11 cellular contexts compared by ENCODE assay signal in the genomic region with DNA sequence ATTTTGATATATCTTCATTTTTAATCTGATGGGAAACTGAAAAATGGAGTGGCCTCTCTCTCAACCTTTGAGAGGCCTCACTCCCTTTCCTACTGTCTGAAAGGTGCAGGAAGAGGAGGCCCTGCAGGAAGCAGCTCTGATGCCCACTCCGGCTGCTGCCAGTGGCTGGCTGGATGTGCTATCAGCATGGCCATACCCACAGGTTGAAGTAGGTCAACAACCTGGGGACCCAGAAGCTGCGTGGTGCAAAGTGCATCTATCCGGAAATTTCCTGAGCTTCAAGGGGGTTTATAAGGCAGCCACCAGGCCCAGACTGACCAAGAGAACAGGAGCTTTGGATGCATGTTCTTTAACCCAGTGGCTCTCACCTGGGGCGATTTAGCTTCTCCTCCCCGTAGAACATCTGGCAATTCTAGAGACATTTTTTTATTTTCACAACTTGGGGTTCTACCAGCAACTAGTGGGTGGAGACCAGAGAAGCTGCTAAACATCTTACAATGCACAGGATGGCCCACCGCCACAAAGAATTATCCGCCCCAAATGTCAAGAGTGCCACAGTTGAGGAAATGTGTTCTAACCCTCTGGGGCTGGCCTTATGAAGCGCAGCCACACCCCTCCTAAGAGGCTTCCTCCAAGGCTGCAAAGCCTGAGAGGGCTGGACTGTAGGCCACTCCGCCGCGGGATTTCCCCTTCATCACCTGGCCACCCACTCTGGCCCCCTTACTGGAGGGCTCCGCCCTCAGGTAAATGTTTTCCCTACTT. TPM values are rescaled to one million over a fixed set of nuclear protein-coding genes. Genes with fewer than 3 reads are reported as not detected.
DNase-seq lines count a peak whose midpoint lies in the region; ATAC-seq and TF ChIP-seq lines count a peak whose summit lies in the region.
"Had no signal": no experiment of that assay in that cellular context is flagged by ENCODE, and none has a peak within 500 bp of the region (broad histone marks: within the 10 kb centered on the region; RNA-seq: fewer than 3 reads in every experiment).

No MANE protein-coding gene starts in this region.

- no peak overlapping the region for H3K4me3 ChIP-seq in GM23248

- no peaks in the 10 kb centered on the region for H3K4me1 ChIP-seq in GM23248 (ENCODE audit: insufficient read depth)

- no peaks in the 10 kb centered on the region for H3K9me3 ChIP-seq in GM23248 (ENCODE audit: low read depth)

- no peak for TF ChIP-seq CTCF in GM10248 (IDR thresholded peaks at IDR 0.05; ENCODE audit: control extremely low read depth, extremely low read depth, low read depth, missing control alignments)

- 94% methylated on average over 12 of the region's 12 CpGs for whole genome bisulfite sequencing in GM23248 (ENCODE audit: low coverage in 1 of 2, low lambda C conversion rate in 2 of 2, missing lambda C conversion rate in 2 of 2), 2 experiments

- no peak overlapping the region for H3K4me2 ChIP-seq in GM23248 (ENCODE audit: unreplicated experiment)

- H3K9me2 ChIP-seq in GM23248 (ENCODE audit: insufficient read depth): no peaks in the 10 kb centered on the region

- CTCF ChIA-PET in GM10248 (lab: Yijun Ruan, JAX): interaction anchor here (1.1 to 12.9 kb wide), 12 partner anchors 8 to 216 kb away, joined by 3 to 105 read pairs (median 6); partner anchors contain the start of gene BATF

- POLR2A ChIA-PET in GM10248 (lab: Yijun Ruan, JAX): no interaction called here

- no peaks in the 10 kb centered on the region for H3K79me2 ChIP-seq in GM23248 (ENCODE audit: insufficient read depth)

- peaks cover 5% of the 10 kb centered on the region; the same call in 1 of the 2 replicates for H3K27me3 ChIP-seq in GM23248 (replicated peaks; ENCODE audit: insufficient read depth)

- DNase-seq in GM10248 (ENCODE audit: extremely low spot score) (peak; percentile 64), HCEC 1CT (no peak), HPDE6-E6E7 (ENCODE audit: extremely low spot score) (no peak), GM23248 (no peak), NCI-H526 (lab: John Stamatoyannopoulos, UW) (no peak)
- peak; percentile 32 to 48 (median 33) for DNase-seq in effector memory CD8-positive, alpha-beta T cell
- DNase-seq: DMS79 treated with DMSO at 0.1 percent for 48 hours, HFFc6 had no signal

- no peaks in the 10 kb centered on the region for H3F3A ChIP-seq in GM23248 (ENCODE audit: insufficient read depth)

- peak; percentile 49 for ATAC-seq in GM19463 (IDR thresholded peaks at IDR 0.05; ENCODE audit: unreplicated experiment)
- ATAC-seq in HG03108 (IDR thresholded peaks at IDR 0.05; ENCODE audit: unreplicated experiment): peak; percentile 37
- peak; percentile 61 for ATAC-seq in effector memory CD8-positive, alpha-beta T cell (replicated peaks)

- no peaks in the 10 kb centered on the region for H3K27me3 Mint-ChIP-seq in effector memory CD8-positive, alpha-beta T cell

- H4K20me1 ChIP-seq in GM23248 (ENCODE audit: insufficient read depth): no peaks in the 10 kb centered on the region

- peak overlapping the region; percentile 83 to 85 for H3K4me3 Mint-ChIP-seq in effector memory CD8-positive, alpha-beta T cell

- no peak overlapping the region for H3K9ac ChIP-seq in GM23248

- no peak overlapping the region for H2AFZ ChIP-seq in GM23248

- H3K36me3 Mint-ChIP-seq in effector memory CD8-positive, alpha-beta T cell (ENCODE audit: insufficient read depth): peaks cover 7% of the 10 kb centered on the region

- in situ Hi-C loops in GM23248 (cut with MboI): no loop called here

- no peak overlapping the region for H3K27ac ChIP-seq in GM23248

- peaks cover 22 to 34% of the 10 kb centered on the region in 2 donors for H3K4me1 Mint-ChIP-seq in effector memory CD8-positive, alpha-beta T cell (ENCODE audit: low read depth in 2 of 2)

- H3K36me3 ChIP-seq in GM23248 (ENCODE audit: low read depth): no peaks in the 10 kb centered on the region

- peak overlapping the region; percentile 92 to 96 for H3K27ac Mint-ChIP-seq in effector memory CD8-positive, alpha-beta T cell
- H3K27ac Mint-ChIP-seq: HFFc6 had no signal

- H3K9me3 Mint-ChIP-seq in effector memory CD8-positive, alpha-beta T cell: peaks cover 0 to 6% of the 10 kb centered on the region in 2 donors

RNA-seq across cellular contexts. Expression of gene BATF, which starts 8.2 kb away (rescaled TPM):
- total RNA-seq in GM23248 (2014; rRNA removed; shearing (Covaris generic)): not detected in 2 replicates
- polyA plus RNA-seq in GM23248 (2016; fragmentation: Nextera tagmentation; extraction: Ambion mirVana): 0.56 TPM in 1 of 2 replicates, not detected in the other
- total RNA-seq: glomerular endothelial cell, HFFc6 had no signal

Comparison
In these comparisons a context has a peak if more than half of its experiments do, and no peak if none do; other contexts are left out.
1. DNase-seq: peak in GM10248 (single experiment) and effector memory CD8-positive, alpha-beta T cell (3 of 3); none in HCEC 1CT (single experiment), HPDE6-E6E7 (single experiment), GM23248 (single experiment) and NCI-H526 (0 of 2).
2. Peak in every context shown above with its lines, with median percentiles within 50 percentile points of each other: ATAC-seq.